15 cellular contexts compared by ENCODE assay signal in genomic region chr4:168888715-168889215, GRCh38.
DNase-seq lines count a peak whose midpoint lies in the region; ATAC-seq and TF ChIP-seq lines count a peak whose summit lies in the region.
"Had no signal": no experiment of that assay in that cellular context is flagged by ENCODE, and none has a peak within 500 bp of the region (broad histone marks: within the 10 kb centered on the region; RNA-seq: fewer than 3 reads in every experiment).

No MANE protein-coding gene starts in this region.

- no peak overlapping the region for H3K27ac ChIP-seq in SJCRH30
- peak overlapping the region; percentile 37 for H3K27ac ChIP-seq in muscle layer of duodenum (ENCODE audit: low read length)
- peak overlapping the region in 3 of 4 donors; percentile 64 to 99 (median 97) for H3K27ac ChIP-seq in sigmoid colon
- H3K27ac ChIP-seq: KMS-11 had no signal

- H3K9me3 Mint-ChIP-seq in naive thymus-derived CD8-positive, alpha-beta T cell = no peaks in the 10 kb centered on the region

- H3K4me1 ChIP-seq in SJCRH30 (0 out of 2 replicates have a peak, but pooled peaks cover 4% of the 10 kb centered on the region), muscle layer of duodenum (ENCODE audit: control insufficient read depth in 1 of 2, insufficient read depth in 2 of 2, low read length in 2 of 2) (peaks cover 4 to 9% of the 10 kb centered on the region in 2 donors), sigmoid colon (peaks cover 0 to 57% (median 48%) of the 10 kb centered on the region in 4 donors)

- TF ChIP-seq EP300 in sigmoid colon (IDR thresholded peaks at IDR 0.05) = no peak

- H3K27me3 ChIP-seq in SJCRH30 (no peaks in the 10 kb centered on the region), muscle layer of duodenum (ENCODE audit: low read depth, low read length) (no peaks in the 10 kb centered on the region), sigmoid colon (no peaks in the 10 kb centered on the region)

- TF ChIP-seq POLR2A in sigmoid colon (IDR thresholded peaks at IDR 0.05) = no peak

- H3K4me1 Mint-ChIP-seq in naive thymus-derived CD8-positive, alpha-beta T cell = no peaks in the 10 kb centered on the region

- POLR2A ChIA-PET in naive thymus-derived CD8-positive, alpha-beta T cell (lab: Charles Lee) = no interaction called here

- H3K27me3 Mint-ChIP-seq in naive thymus-derived CD8-positive, alpha-beta T cell = peaks cover 0 to 2% (median 0%) of the 10 kb centered on the region in 5 donors

- H3K36me3 Mint-ChIP-seq in naive thymus-derived CD8-positive, alpha-beta T cell = peaks cover 0 to 13% (median 10%) of the 10 kb centered on the region in 3 donors

- TF ChIP-seq CTCF in sigmoid colon (IDR thresholded peaks at IDR 0.05) = no peak

- H3K36me3 ChIP-seq in SJCRH30 (peaks cover 36% of the 10 kb centered on the region), muscle layer of duodenum (ENCODE audit: control insufficient read depth in 1 of 2, insufficient read depth in 2 of 2, low read length in 2 of 2) (peaks cover 39 to 42% of the 10 kb centered on the region in 2 donors), sigmoid colon (peaks cover 17 to 75% (median 32%) of the 10 kb centered on the region in 4 donors)

- H3K4me3 ChIP-seq in SJCRH30 = no peak overlapping the region
- H3K4me3 ChIP-seq in muscle layer of duodenum (ENCODE audit: low read depth in 1 of 2, low read length in 2 of 2) = no peak overlapping the region
- no peak overlapping the region for H3K4me3 ChIP-seq in sigmoid colon

- H3K9me3 ChIP-seq in SJCRH30 (replicated peaks) (no peaks in the 10 kb centered on the region), muscle layer of duodenum (ENCODE audit: control insufficient read depth in 1 of 2, low read length in 2 of 2) (no peaks in the 10 kb centered on the region), sigmoid colon (no peaks in the 10 kb centered on the region)

- peak overlapping the region in 1 of 10 donors; percentile 28 for H3K27ac Mint-ChIP-seq in naive thymus-derived CD8-positive, alpha-beta T cell

- intact Hi-C loops in sigmoid colon (cut with DNase I) = no loop called here

- H3K4me3 Mint-ChIP-seq in naive thymus-derived CD8-positive, alpha-beta T cell = no peak overlapping the region

- peak; percentile 60 for DNase-seq in LHCN-M2 (ENCODE audit: low read depth)
- peak; percentile 13 to 49 for DNase-seq in SJCRH30
- no peak for DNase-seq in sigmoid colon
- DNase-seq in naive thymus-derived CD8-positive, alpha-beta T cell = no peak
- no peak for DNase-seq in NCI-H82 treated with DMSO at 0.1 percent for 48 hours (lab: John Stamatoyannopoulos, UW; ENCODE audit: unreplicated experiment)
- DNase-seq: COR-L47, NCI-H1048, NCI-H1436 treated with DMSO at 0.1 percent for 48 hours, NCI-H2081, NCI-H226, NCI-H526 treated with DMSO at 0.1 percent for 48 hours, PC-3 had no signal

- ATAC-seq in naive thymus-derived CD8-positive, alpha-beta T cell = no peak
- no peak for ATAC-seq in GM19467 (IDR thresholded peaks at IDR 0.05; ENCODE audit: unreplicated experiment)
- ATAC-seq: PC-3 had no signal

- WGBS in sigmoid colon, 2 donors = 90 to 93% methylated on average over 6 of the region's 6 CpGs

Comparison
In these comparisons a context has a peak if more than half of its experiments do, and no peak if none do; other contexts are left out.
1. DNase-seq: peak in LHCN-M2 (single experiment) and SJCRH30 (2 of 2); none in sigmoid colon (single experiment), naive thymus-derived CD8-positive, alpha-beta T cell (0 of 10) and NCI-H82 treated with DMSO at 0.1 percent for 48 hours (single experiment).